In the genomic region with DNA sequence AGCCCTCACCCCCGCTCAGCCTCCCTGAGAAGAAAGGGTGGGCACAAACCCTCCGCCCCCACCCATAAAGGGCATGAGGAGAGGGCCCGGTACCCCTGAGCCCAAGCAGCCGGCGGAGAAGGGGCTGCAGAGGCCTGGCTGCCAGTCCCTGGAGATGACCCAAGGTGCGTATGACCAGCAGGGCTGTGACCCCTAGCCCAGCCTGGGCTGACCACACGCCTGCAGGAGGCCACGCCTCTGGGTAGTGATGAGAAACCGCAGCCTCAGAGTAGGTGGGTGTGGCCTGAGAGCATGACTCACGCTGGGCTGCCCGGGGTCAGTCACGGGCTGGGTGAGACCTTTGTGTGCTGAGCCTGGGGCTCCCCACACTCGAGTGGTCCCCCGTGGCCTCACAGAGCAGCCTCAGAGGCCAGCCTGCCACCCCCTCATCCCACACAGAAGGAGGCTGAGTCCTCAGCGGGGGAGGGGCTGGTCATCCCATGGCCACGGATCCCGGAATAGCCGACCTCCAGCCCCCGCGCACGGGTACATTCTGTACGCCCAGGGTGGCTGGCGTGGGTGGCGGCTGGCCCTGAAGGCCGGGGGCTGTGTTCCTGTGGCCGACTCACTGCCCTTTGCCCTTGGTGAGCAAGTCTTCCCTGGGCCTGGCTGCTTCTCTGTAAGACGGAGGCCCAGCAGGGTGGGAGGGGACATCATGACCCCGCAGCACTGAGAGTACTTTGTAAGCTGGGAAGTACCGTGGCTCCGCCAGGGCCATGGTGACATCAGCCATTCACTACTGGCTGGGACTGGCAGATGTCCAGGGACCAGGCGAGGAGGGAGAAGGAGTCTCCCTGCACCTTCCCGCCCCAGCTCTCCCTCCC, we compare ENCODE assay signal across 8 cellular contexts.
DNase-seq lines count a peak whose midpoint lies in the region; ATAC-seq and TF ChIP-seq lines count a peak whose summit lies in the region.

No MANE protein-coding gene starts in this region.

- peak in 1 of 4 donors; percentile 9 for TF ChIP-seq POLR2A in esophagus squamous epithelium (IDR thresholded peaks at IDR 0.05)

- intact Hi-C loops in esophagus squamous epithelium (cut with DNase I) = no loop called here

- H3K27me3 ChIP-seq in esophagus squamous epithelium (no peaks in the 10 kb centered on the region), muscle layer of duodenum (ENCODE audit: low read depth, low read length) (no peaks in the 10 kb centered on the region)

- H3K4me3 ChIP-seq in esophagus squamous epithelium = peak overlapping the region in 3 of 4 donors; percentile 14 to 38 (median 19)
- H3K4me3 ChIP-seq in muscle layer of duodenum (ENCODE audit: low read depth in 1 of 2, low read length in 2 of 2) = peak overlapping the region in 1 of 2 donors; percentile 6
- H3K4me3 ChIP-seq in urinary bladder (ENCODE audit: low read depth, low read length) = no peak overlapping the region

- H3K9me3 ChIP-seq in esophagus squamous epithelium = no peaks in the 10 kb centered on the region
- no peaks in the 10 kb centered on the region for H3K9me3 ChIP-seq in muscle layer of duodenum (ENCODE audit: control insufficient read depth in 1 of 2, low read length in 2 of 2)

- H3K4me1 ChIP-seq in esophagus squamous epithelium = peaks cover 29 to 58% (median 32%) of the 10 kb centered on the region in 3 donors
- H3K4me1 ChIP-seq in muscle layer of duodenum (ENCODE audit: control insufficient read depth in 1 of 2, insufficient read depth in 2 of 2, low read length in 2 of 2) = peaks cover 8 to 12% of the 10 kb centered on the region in 2 donors
- H3K4me1 ChIP-seq in urinary bladder (ENCODE audit: insufficient read depth) = no peaks in the 10 kb centered on the region

- ATAC-seq in GM18867 (IDR thresholded peaks at IDR 0.05; ENCODE audit: unreplicated experiment) = no peak
- no peak for ATAC-seq in GM18873 (IDR thresholded peaks at IDR 0.05; ENCODE audit: low FRiP score, unreplicated experiment)

- H3K36me3 ChIP-seq in esophagus squamous epithelium (no peaks in the 10 kb centered on the region), muscle layer of duodenum (ENCODE audit: control insufficient read depth in 1 of 2, insufficient read depth in 2 of 2, low read length in 2 of 2) (no peaks in the 10 kb centered on the region), urinary bladder (ENCODE audit: insufficient read depth) (no peaks in the 10 kb centered on the region)

- peak; percentile 18 for DNase-seq in stimulated activated CD4-positive, alpha-beta T cell treated with anti-CD3 and anti-CD28 coated beads, Interleukin-15, amount 100 ng/mL, for 24 hours
- DNase-seq in stimulated activated CD4-positive, alpha-beta T cell treated with anti-CD3 and anti-CD28 coated beads, Interleukin-12 subunit alpha, Interleukin-12 subunit beta, amount 100 ng/mL, for 4 hours = no peak
- DNase-seq in SW480 (ENCODE audit: low spot score) (peak; percentile 90), esophagus squamous epithelium (lab: John Stamatoyannopoulos, UW) (no peak)

- TF ChIP-seq CTCF in esophagus squamous epithelium (IDR thresholded peaks at IDR 0.05) = no peak

- H3K27ac ChIP-seq in esophagus squamous epithelium (peak overlapping the region; percentile 48 to 88 (median 74)), muscle layer of duodenum (ENCODE audit: low read length) (peak overlapping the region; percentile 39), urinary bladder (ENCODE audit: low read depth) (peak overlapping the region; percentile 60)

- 30 to 31% methylated on average over 4 to 10 of the region's 32 CpGs for WGBS in esophagus squamous epithelium, 2 donors
- 35% methylated on average over 32 of the region's 32 CpGs for WGBS in urinary bladder

Comparison
In these comparisons a context has a peak if more than half of its experiments do, and no peak if none do; other contexts are left out.
1. DNase-seq: peak in stimulated activated CD4-positive, alpha-beta T cell treated with anti-CD3 and anti-CD28 coated beads, Interleukin-15, amount 100 ng/mL, for 24 hours (single experiment) and SW480 (single experiment); none in stimulated activated CD4-positive, alpha-beta T cell treated with anti-CD3 and anti-CD28 coated beads, Interleukin-12 subunit alpha, Interleukin-12 subunit beta, amount 100 ng/mL, for 4 hours (single experiment) and esophagus squamous epithelium (single experiment).
2. Peak in every context shown above with its lines, with median percentiles within 50 percentile points of each other: H3K27ac ChIP-seq.